In the genomic region with DNA sequence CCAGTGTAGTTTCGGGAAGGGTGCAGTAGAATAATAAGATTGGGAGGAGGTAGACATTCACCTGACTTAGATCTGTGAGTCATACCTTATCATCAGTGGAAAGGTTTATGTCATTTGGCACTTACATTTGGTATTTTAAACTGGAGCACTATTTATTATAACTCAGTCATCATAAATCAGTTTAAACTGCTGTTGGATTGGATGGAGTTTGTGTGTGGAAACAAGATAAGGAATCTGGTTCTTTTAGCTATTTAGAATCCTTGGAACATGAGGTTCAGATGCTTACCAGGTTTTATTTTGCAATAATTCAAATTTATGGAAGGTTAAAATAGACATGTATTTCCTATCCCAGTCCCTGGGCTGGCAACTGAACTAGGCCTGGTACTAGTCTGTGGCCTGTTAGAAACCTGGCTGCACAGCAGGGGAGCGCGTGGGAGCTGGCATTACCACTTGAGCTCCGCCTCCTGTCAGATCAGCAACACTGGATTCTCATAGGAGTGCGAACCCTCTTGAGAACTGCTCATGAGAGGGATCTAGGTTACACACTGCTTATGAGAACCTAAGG, we compare ENCODE assay signal across 9 cellular contexts. TPM values are rescaled to one million over a fixed set of nuclear protein-coding genes. Genes with fewer than 3 reads are reported as not detected.
A peak's percentile ranks its signal among the peaks of the same experiment; 100 is the strongest.
DNase-seq lines count a peak whose midpoint lies in the region; ATAC-seq and TF ChIP-seq lines count a peak whose summit lies in the region.
"Had no signal": no experiment of that assay in that cellular context is flagged by ENCODE, and none has a peak within 500 bp of the region (broad histone marks: within the 10 kb centered on the region; RNA-seq: fewer than 3 reads in every experiment).

No MANE protein-coding gene starts in this region.

- CTCF ChIA-PET in activated naive CD4-positive, alpha-beta T cell treated with anti-CD3 and anti-CD28 coated beads for 36 hours (lab: Charles Lee), result interaction anchor here (1.2 kb wide), 1 partner anchor 69 kb away, joined by 4 read pairs; no protein-coding TSS in a partner anchor
- CTCF ChIA-PET in activated naive CD4-positive, alpha-beta T cell treated with anti-CD3 and anti-CD28 coated beads, Interleukin-2, amount 10 ng/mL, durations not matched to agents 7 days and 5 days (lab: Charles Lee), result no interaction called here
- CTCF ChIA-PET in WTC11 (lab: Charles Lee), result interaction anchor here (1.0 kb wide), 1 partner anchor 9 kb away, joined by 4 read pairs; no protein-coding TSS in a partner anchor

- H3K4me3 ChIP-seq in upper lobe of left lung, result no peak overlapping the region

- DNase-seq in activated naive CD4-positive, alpha-beta T cell treated with anti-CD3 and anti-CD28 coated beads for 36 hours, result peak; percentile 12
- no peak for DNase-seq in activated naive CD4-positive, alpha-beta T cell treated with anti-CD3 and anti-CD28 coated beads, Interleukin-2, amount 10 ng/mL, durations not matched to agents 7 days and 5 days
- peak; percentile 40 for DNase-seq in WTC11 (ENCODE audit: low spot score)
- peak; percentile 24 for DNase-seq in iris pigment epithelial cell (ENCODE audit: low read depth)
- DNase-seq in upper lobe of left lung, result peak in 1 of 2 donors; percentile 65
- no peak for DNase-seq in NCI-H526 treated with DMSO at 0.1 percent for 48 hours (lab: John Stamatoyannopoulos, UW)
- DNase-seq in NCI-H1930 (lab: John Stamatoyannopoulos, UW), result no peak
- DNase-seq: effector memory CD4-positive, alpha-beta T cell had no signal

- peak overlapping the region; percentile 31 for H3K27ac Mint-ChIP-seq in activated naive CD4-positive, alpha-beta T cell treated with anti-CD3 and anti-CD28 coated beads for 36 hours
- H3K27ac Mint-ChIP-seq in activated naive CD4-positive, alpha-beta T cell treated with anti-CD3 and anti-CD28 coated beads, Interleukin-2, amount 10 ng/mL, durations not matched to agents 7 days and 5 days, result no peak overlapping the region
- H3K27ac Mint-ChIP-seq in WTC11, result no peak overlapping the region; the same call in 1 of the 2 replicates

- H3K27ac ChIP-seq in upper lobe of left lung, result no peak overlapping the region

- no peaks in the 10 kb centered on the region for H3K36me3 ChIP-seq in upper lobe of left lung

- no peak overlapping the region for H3K4me3 Mint-ChIP-seq in activated naive CD4-positive, alpha-beta T cell treated with anti-CD3 and anti-CD28 coated beads for 36 hours
- H3K4me3 Mint-ChIP-seq in activated naive CD4-positive, alpha-beta T cell treated with anti-CD3 and anti-CD28 coated beads, Interleukin-2, amount 10 ng/mL, durations not matched to agents 7 days and 5 days, result no peak overlapping the region
- H3K4me3 Mint-ChIP-seq in WTC11, result no peak overlapping the region

- H3K4me1 Mint-ChIP-seq in activated naive CD4-positive, alpha-beta T cell treated with anti-CD3 and anti-CD28 coated beads for 36 hours (ENCODE audit: low read depth), result peaks cover 34% of the 10 kb centered on the region
- H3K4me1 Mint-ChIP-seq in activated naive CD4-positive, alpha-beta T cell treated with anti-CD3 and anti-CD28 coated beads, Interleukin-2, amount 10 ng/mL, durations not matched to agents 7 days and 5 days, result peaks cover 2% of the 10 kb centered on the region
- peaks cover 28% of the 10 kb centered on the region for H3K4me1 Mint-ChIP-seq in WTC11

- H3K36me3 Mint-ChIP-seq in activated naive CD4-positive, alpha-beta T cell treated with anti-CD3 and anti-CD28 coated beads for 36 hours (ENCODE audit: low read depth), result peaks cover 1% of the 10 kb centered on the region
- peaks cover 4% of the 10 kb centered on the region for H3K36me3 Mint-ChIP-seq in activated naive CD4-positive, alpha-beta T cell treated with anti-CD3 and anti-CD28 coated beads, Interleukin-2, amount 10 ng/mL, durations not matched to agents 7 days and 5 days
- H3K36me3 Mint-ChIP-seq in WTC11, result peaks cover 1% of the 10 kb centered on the region; the same call in 1 of the 2 replicates

- TF ChIP-seq POLR2A in upper lobe of left lung (IDR thresholded peaks at IDR 0.05), result no peak

- intact Hi-C loops in activated naive CD4-positive, alpha-beta T cell treated with anti-CD3 and anti-CD28 coated beads for 36 hours (cut with micrococcal nuclease), result no loop called here

- POLR2A ChIA-PET in WTC11 (lab: Charles Lee), result no interaction called here

- ATAC-seq in WTC11 (0 out of 2 replicates have a peak, but pooled peaks have one; percentile 24), upper lobe of left lung (ENCODE audit: low FRiP score in 2 of 2) (peak; percentile 34 to 62), HG03442 (IDR thresholded peaks at IDR 0.05; ENCODE audit: unreplicated experiment) (no peak)

- no peaks in the 10 kb centered on the region for H3K9me3 Mint-ChIP-seq in activated naive CD4-positive, alpha-beta T cell treated with anti-CD3 and anti-CD28 coated beads for 36 hours
- no peaks in the 10 kb centered on the region for H3K9me3 Mint-ChIP-seq in activated naive CD4-positive, alpha-beta T cell treated with anti-CD3 and anti-CD28 coated beads, Interleukin-2, amount 10 ng/mL, durations not matched to agents 7 days and 5 days
- H3K9me3 Mint-ChIP-seq in WTC11, result peaks cover 1% of the 10 kb centered on the region; the same call in 1 of the 2 replicates

- no peaks in the 10 kb centered on the region for H3K27me3 Mint-ChIP-seq in activated naive CD4-positive, alpha-beta T cell treated with anti-CD3 and anti-CD28 coated beads for 36 hours (ENCODE audit: low read depth)
- no peaks in the 10 kb centered on the region for H3K27me3 Mint-ChIP-seq in activated naive CD4-positive, alpha-beta T cell treated with anti-CD3 and anti-CD28 coated beads, Interleukin-2, amount 10 ng/mL, durations not matched to agents 7 days and 5 days
- no peaks in the 10 kb centered on the region for H3K27me3 Mint-ChIP-seq in WTC11 (ENCODE audit: low read depth)

- peaks cover 0 to 24% (median 10%) of the 10 kb centered on the region in 4 donors for H3K4me1 ChIP-seq in upper lobe of left lung

- H3K27me3 ChIP-seq in upper lobe of left lung, result no peaks in the 10 kb centered on the region

- no peaks in the 10 kb centered on the region for H3K9me3 ChIP-seq in upper lobe of left lung

- TF ChIP-seq CTCF in WTC11 (IDR thresholded peaks at IDR 0.05) (no peak), upper lobe of left lung (IDR thresholded peaks at IDR 0.05) (no peak)

- 67 to 89% methylated on average over 2 to 5 of the region's 5 CpGs for WGBS in upper lobe of left lung, 2 donors

- TF ChIP-seq EP300 in upper lobe of left lung (IDR thresholded peaks at IDR 0.05), result no peak

TF ChIP-seq in WTC11, 78 proteins besides CTCF, POLR2A, EP300 and RAD21:
- TF ChIP-seq JAZF1 (CRISPR knock-in tag; IDR thresholded peaks at IDR 0.05) (no peak), KAT7 (CRISPR knock-in tag; IDR thresholded peaks at IDR 0.05; ENCODE audit: borderline replicate concordance) (no peak), ZNF219 (CRISPR knock-in tag; IDR thresholded peaks at IDR 0.05; ENCODE audit: borderline replicate concordance) (no peak), ETV6 (CRISPR knock-in tag; IDR thresholded peaks at IDR 0.05) (no peak)
- TF ChIP-seq, protein P1, sequence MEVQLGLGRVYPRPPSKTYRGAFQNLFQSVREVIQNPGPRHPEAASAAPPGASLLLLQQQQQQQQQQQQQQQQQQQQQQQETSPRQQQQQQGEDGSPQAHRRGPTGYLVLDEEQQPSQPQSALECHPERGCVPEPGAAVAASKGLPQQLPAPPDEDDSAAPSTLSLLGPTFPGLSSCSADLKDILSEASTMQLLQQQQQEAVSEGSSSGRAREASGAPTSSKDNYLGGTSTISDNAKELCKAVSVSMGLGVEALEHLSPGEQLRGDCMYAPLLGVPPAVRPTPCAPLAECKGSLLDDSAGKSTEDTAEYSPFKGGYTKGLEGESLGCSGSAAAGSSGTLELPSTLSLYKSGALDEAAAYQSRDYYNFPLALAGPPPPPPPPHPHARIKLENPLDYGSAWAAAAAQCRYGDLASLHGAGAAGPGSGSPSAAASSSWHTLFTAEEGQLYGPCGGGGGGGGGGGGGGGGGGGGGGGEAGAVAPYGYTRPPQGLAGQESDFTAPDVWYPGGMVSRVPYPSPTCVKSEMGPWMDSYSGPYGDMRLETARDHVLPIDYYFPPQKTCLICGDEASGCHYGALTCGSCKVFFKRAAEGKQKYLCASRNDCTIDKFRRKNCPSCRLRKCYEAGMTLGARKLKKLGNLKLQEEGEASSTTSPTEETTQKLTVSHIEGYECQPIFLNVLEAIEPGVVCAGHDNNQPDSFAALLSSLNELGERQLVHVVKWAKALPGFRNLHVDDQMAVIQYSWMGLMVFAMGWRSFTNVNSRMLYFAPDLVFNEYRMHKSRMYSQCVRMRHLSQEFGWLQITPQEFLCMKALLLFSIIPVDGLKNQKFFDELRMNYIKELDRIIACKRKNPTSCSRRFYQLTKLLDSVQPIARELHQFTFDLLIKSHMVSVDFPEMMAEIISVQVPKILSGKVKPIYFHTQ (CRISPR knock-in tag; IDR thresholded peaks at IDR 0.05), result no peak

RNA-seq across cellular contexts. Expression of a gene that starts 34.5 kb away (rescaled TPM):
- 10 to 100 TPM; 28.9 to 29.6 TPM for total RNA-seq in activated naive CD4-positive, alpha-beta T cell treated with anti-CD3 and anti-CD28 coated beads for 36 hours
- total RNA-seq in WTC11 (2021) (108 to 119 TPM (median 114 TPM) in 3 replicates), upper lobe of left lung (100 to 1,000 TPM in 2 of 6 donors, 10 to 100 TPM in 4; 36.7 to 151 (median 70.5) TPM)

RNA-seq across cellular contexts. Expression of a gene that starts 58.9 kb away (rescaled TPM):
- 10 to 100 TPM; 53.4 to 55.8 TPM for total RNA-seq in activated naive CD4-positive, alpha-beta T cell treated with anti-CD3 and anti-CD28 coated beads for 36 hours
- total RNA-seq in WTC11 (2021) (21.7 to 23.7 TPM (median 22.8 TPM) in 3 replicates), upper lobe of left lung (10 to 100 TPM; 14.0 to 46.1 (median 34.5) TPM)

Comparison
In these comparisons a context has a peak if more than half of its experiments do, and no peak if none do; other contexts are left out.
1. DNase-seq: peak in activated naive CD4-positive, alpha-beta T cell treated with anti-CD3 and anti-CD28 coated beads for 36 hours (single experiment), WTC11 (single experiment) and iris pigment epithelial cell (single experiment); none in activated naive CD4-positive, alpha-beta T cell treated with anti-CD3 and anti-CD28 coated beads, Interleukin-2, amount 10 ng/mL, durations not matched to agents 7 days and 5 days (single experiment), NCI-H526 treated with DMSO at 0.1 percent for 48 hours (single experiment) and NCI-H1930 (0 of 2).